In the genomic region with DNA sequence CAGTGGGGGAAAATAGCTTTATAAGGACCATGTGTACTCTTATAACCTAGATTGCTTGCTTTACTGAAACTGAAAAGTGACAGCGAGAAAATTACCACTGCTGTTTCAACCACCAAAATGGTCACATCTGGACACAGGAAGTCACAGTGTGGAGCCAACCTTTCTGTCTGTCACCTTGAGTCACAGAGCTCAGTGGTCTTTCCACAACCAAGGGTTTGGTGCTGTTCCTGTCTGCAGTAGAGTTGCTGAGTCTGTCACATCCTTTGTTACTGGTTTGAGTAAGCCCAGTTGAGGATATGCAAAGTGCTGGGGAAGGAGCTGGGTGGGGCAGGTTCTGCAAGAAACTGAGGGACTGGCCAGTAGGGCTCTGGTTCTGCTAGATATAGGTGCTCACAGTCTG, we compare ENCODE assay signal across 11 cellular contexts.
DNase-seq lines count a peak whose midpoint lies in the region; ATAC-seq lines count a peak whose summit lies in the region.
"Had no signal": no experiment of that assay in that cellular context is flagged by ENCODE, and none has a peak within 500 bp of the region (broad histone marks: within the 10 kb centered on the region; RNA-seq: fewer than 3 reads in every experiment).

No MANE protein-coding gene starts in this region.

- H3K4me3 Mint-ChIP-seq in immature natural killer cell: peak overlapping the region; percentile 16 to 50 (median 46)

- H3K27ac Mint-ChIP-seq in immature natural killer cell: peak overlapping the region in 5 of 6 donors; percentile 26 to 61 (median 41)

- no peaks in the 10 kb centered on the region for H3K9me3 Mint-ChIP-seq in immature natural killer cell

- H3K36me3 Mint-ChIP-seq in immature natural killer cell: no peaks in the 10 kb centered on the region

- H3K4me1 Mint-ChIP-seq in immature natural killer cell: peaks cover 16 to 23% of the 10 kb centered on the region in 2 donors

- intact Hi-C loops in posterior vena cava (cut with DNase I): loop anchor here in 1 of 2 donors (10.0 kb wide), 1 partner anchor 446 kb away; no protein-coding TSS in a partner anchor

- H3K27me3 Mint-ChIP-seq in immature natural killer cell (ENCODE audit: low read depth in 3 of 3): peaks cover 0 to 4% (median 3%) of the 10 kb centered on the region in 3 donors

- ATAC-seq in GM18870 (IDR thresholded peaks at IDR 0.05; ENCODE audit: unreplicated experiment): peak; percentile 97
- ATAC-seq in GM21528 (IDR thresholded peaks at IDR 0.05; ENCODE audit: low FRiP score, unreplicated experiment): peak; percentile 96
- peak; percentile 98 for ATAC-seq in HG03135 (IDR thresholded peaks at IDR 0.05; ENCODE audit: unreplicated experiment)
- no peak for ATAC-seq in left lobe of liver
- ATAC-seq: heart left ventricle had no signal

- peak; percentile 39 to 46 (median 46) for DNase-seq in immature natural killer cell
- DNase-seq in posterior vena cava (ENCODE audit: low spot score): no peak
- DNase-seq in NCI-H82 treated with DMSO at 0.1 percent for 48 hours (lab: John Stamatoyannopoulos, UW; ENCODE audit: unreplicated experiment): no peak
- DNase-seq in left lobe of liver (ENCODE audit: low spot score): no peak
- DNase-seq in NCI-H748 (lab: John Stamatoyannopoulos, UW; ENCODE audit: unreplicated experiment): no peak
- DNase-seq: activated gamma-delta T cell, heart left ventricle, NCI-H2171 treated with DMSO at 0.1 percent for 48 hours had no signal

Comparison
In these comparisons a context has a peak if more than half of its experiments do, and no peak if none do; other contexts are left out.
1. DNase-seq: peak in immature natural killer cell (3 of 3); none in posterior vena cava (single experiment), NCI-H82 treated with DMSO at 0.1 percent for 48 hours (single experiment), left lobe of liver (single experiment) and NCI-H748 (single experiment).